In the genomic region with DNA sequence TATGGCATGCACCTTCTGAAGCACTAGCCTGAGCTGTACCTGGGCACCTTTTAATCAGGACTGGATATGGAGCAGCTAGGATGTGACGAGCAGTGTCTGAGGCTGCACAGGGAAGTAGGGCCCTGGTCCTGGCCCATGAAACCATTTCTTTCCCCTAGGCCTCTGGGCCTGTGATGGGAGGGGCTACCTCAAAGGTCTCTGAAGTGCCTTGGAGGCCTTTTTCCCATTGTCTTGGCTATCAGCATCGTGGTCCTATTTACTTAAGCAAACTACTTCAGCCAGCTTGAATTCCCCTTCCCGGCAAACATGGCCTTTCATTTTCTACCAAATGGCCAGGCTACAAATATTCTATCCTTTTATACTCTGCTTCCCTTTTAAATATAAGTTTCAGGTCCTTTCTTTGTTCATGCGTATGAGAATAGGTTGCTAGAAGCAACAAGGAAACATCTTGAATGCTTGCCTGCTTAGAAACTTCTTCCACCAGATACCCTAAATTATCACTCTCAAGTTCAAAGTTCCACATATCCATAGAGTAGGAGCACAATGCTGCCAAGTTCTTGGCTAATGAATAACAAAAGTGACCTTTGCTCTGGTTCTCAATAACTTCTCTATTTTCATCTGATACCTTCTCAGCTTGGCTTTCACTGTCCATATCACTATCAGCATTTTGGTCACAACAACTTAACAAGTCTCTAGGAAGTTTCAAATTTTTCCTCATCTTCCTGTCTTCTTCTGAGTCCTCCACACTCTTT, we compare ENCODE assay signal across 15 cellular contexts.
"Had no signal": no experiment of that assay in that cellular context is flagged by ENCODE, and none has a peak within 500 bp of the region (broad histone marks: within the 10 kb centered on the region; RNA-seq: fewer than 3 reads in every experiment).

No MANE protein-coding gene starts in this region.

- H3K4me1 ChIP-seq: parathyroid adenoma, tibial artery had no signal

- ATAC-seq: activated CD8-positive, alpha-beta memory T cell treated with anti-CD3 and anti-CD28 coated beads, Interleukin-2, amount 10 ng/mL, durations not matched to agents 7 days and 5 days; left cardiac atrium; naive thymus-derived CD4-positive, alpha-beta T cell; stimulated activated naive B cell treated with anti-CD40 and anti-IgM and Interleukin-4, amounts not matched to agents 10 μg/mL and 1 μg/mL and 100 μg/mL, for 72 hours; T-cell had no signal

- H2AFZ ChIP-seq: parathyroid adenoma had no signal

- H3K79me2 ChIP-seq: parathyroid adenoma had no signal

- H3K36me3 ChIP-seq: neutrophil, tibial artery had no signal

- H3K27ac ChIP-seq: neutrophil, parathyroid adenoma, tibial artery had no signal

- H3K9ac ChIP-seq: parathyroid adenoma had no signal

- FAIRE-seq: islet of Langerhans, urothelium cell line had no signal

- H3K27me3 ChIP-seq: neutrophil, tibial artery had no signal

- H3K4me3 ChIP-seq: tibial artery had no signal

- DNase-seq: activated B cell treated with CpG ODN at 0.5 μM for 24 hours; activated CD4-positive, alpha-beta memory T cell treated with anti-CD3 and anti-CD28 coated beads, Interleukin-2, amount 10 ng/mL, durations not matched to agents 7 days and 5 days; activated CD4-positive, alpha-beta T cell treated with anti-CD3 and anti-CD28 coated beads for 48 hours; activated CD8-positive, alpha-beta memory T cell treated with anti-CD3 and anti-CD28 coated beads, Interleukin-2, amount 10 ng/mL, durations not matched to agents 7 days and 5 days; effector memory CD4-positive, alpha-beta T cell; hippocampal formation; left cardiac atrium; naive thymus-derived CD4-positive, alpha-beta T cell; stimulated activated naive B cell treated with anti-CD40 and anti-IgM and Interleukin-4, amounts not matched to agents 10 μg/mL and 1 μg/mL and 100 μg/mL, for 72 hours; T-cell; tibial artery had no signal

- H3K9me3 ChIP-seq: neutrophil, tibial artery had no signal
